8 cellular contexts compared by ENCODE assay signal in the genomic region with DNA sequence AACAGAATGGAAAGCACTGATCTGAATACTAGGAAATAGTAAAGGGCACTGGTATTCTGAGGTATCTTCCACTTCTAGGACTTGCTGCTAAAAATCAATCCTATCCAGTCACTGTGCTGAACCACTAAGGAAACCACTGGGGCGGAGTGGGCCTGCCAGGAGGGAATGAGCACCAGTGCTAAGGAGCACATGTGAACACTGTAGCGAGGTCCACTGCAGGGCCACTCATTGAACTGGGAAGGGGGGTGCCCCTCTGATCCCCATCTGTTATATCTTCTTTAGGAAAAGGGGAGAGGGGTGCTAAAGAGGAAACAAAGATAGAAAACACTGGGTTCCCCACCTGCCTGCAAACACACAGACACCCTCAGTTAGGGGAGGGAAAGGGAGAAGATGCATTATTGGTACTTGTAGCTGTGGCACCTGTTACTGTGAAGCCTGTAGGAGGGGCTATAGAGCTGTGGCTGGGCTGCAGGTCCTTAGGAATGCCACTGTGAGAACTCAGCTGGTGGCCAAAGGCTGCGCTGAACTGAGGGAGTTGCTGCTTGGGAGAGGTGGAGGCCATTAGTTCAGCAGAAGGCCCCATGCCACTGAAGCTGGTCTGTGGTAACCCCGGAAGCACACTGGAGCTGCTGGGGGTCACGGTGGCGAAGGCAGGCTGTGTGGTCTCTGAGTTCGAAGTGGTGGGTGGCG.
DNase-seq lines count a peak whose midpoint lies in the region; ATAC-seq and TF ChIP-seq lines count a peak whose summit lies in the region.

No MANE protein-coding gene starts in this region.

- H3K27ac ChIP-seq in C4-2B (no peak overlapping the region), Panc1 (ENCODE audit: low read length) (no peak overlapping the region)

- intact Hi-C loops in Panc1 (cut with micrococcal nuclease; ENCODE audit: unreplicated experiment) = no loop called here

- H3K4me1 ChIP-seq in Panc1 (ENCODE audit: control insufficient read depth, insufficient read depth, low read length) = no peaks in the 10 kb centered on the region

- ATAC-seq in Panc1 (peak; percentile 69; the same call in 1 of the 2 replicates), GM19324 (IDR thresholded peaks at IDR 0.05; ENCODE audit: low FRiP score, unreplicated experiment) (no peak), HG03457 (IDR thresholded peaks at IDR 0.05; ENCODE audit: unreplicated experiment) (no peak)

- in situ Hi-C loops in Panc1 (cut with HindIII; ENCODE audit: low pct_unique_long_range_greater_than_20kb, low sequenced_read_pairs) = no loop called here

- BruUV-seq in Panc1 (replicated peaks; lab: Mats Ljungman, UMichigan) = no TSS peak

- H3K9me3 ChIP-seq in Panc1 (ENCODE audit: control insufficient read depth, insufficient read depth, low read depth, low read length) = no peaks in the 10 kb centered on the region

- H3K36me3 ChIP-seq in Panc1 (ENCODE audit: control insufficient read depth, insufficient read depth, low read length) = peaks cover 7% of the 10 kb centered on the region; the same call in 1 of the 2 replicates

- no peak for DNase-seq in GM20000 (ENCODE audit: low spot score)
- no peak for DNase-seq in Panc1 (ENCODE audit: low read depth, low spot score)
- DNase-seq in iPS DF 19.7 (ENCODE audit: low read depth, low spot score) = peak; percentile 50
- DNase-seq in effector CD4-positive, alpha-beta T cell = no peak
- DNase-seq in cerebellum (ENCODE audit: low spot score) = no peak

- TF ChIP-seq CTCF in C4-2B (conservative IDR thresholded peaks at IDR 0.05) (peak; percentile 46), GM20000 (IDR thresholded peaks at IDR 0.05; ENCODE audit: extremely low read depth, missing control alignments) (peak; percentile 22), Panc1 (IDR thresholded peaks at IDR 0.05) (no peak; the same call in 1 of the 2 replicates)

- CTCF ChIA-PET in Panc1 (lab: Charles Lee) = no interaction called here

- H3K4me3 ChIP-seq in Panc1 (ENCODE audit: low read depth in 2 of 2, low read length in 2 of 2) = no peak overlapping the region

- no peaks in the 10 kb centered on the region for H3K27me3 ChIP-seq in Panc1 (ENCODE audit: control insufficient read depth, insufficient read depth, low read length)

- POLR2A ChIA-PET in Panc1 (lab: Charles Lee) = interaction anchor here (0.6 kb wide), 1 partner anchor 21 kb away, joined by 3 read pairs; no protein-coding TSS in a partner anchor
